Comparison of ENCODE assay signal across 8 cellular contexts in genomic region chr7:111735661-111736323, GRCh38.
DNase-seq lines count a peak whose midpoint lies in the region; TF ChIP-seq lines count a peak whose summit lies in the region.

No MANE protein-coding gene starts in this region.

- CTCF ChIA-PET in HEK293 (lab: Yijun Ruan, JAX), result interaction anchor here (0.5 to 1.7 kb wide), 14 partner anchors 8 to 1437 kb away, joined by 3 to 7 read pairs (median 4); no protein-coding TSS in a partner anchor

- H3K4me1 ChIP-seq in HEK293 (ENCODE audit: control insufficient read depth, insufficient read depth, low read length), result no peaks in the 10 kb centered on the region

- TF ChIP-seq CTCF in HEK293 (tag by site-specific recombination; IDR thresholded peaks at IDR 0.05), result peak; percentile 73

- POLR2A ChIA-PET in HEK293 (lab: Yijun Ruan, JAX), result no interaction called here

- H3K9me3 ChIP-seq in HEK293 (ENCODE audit: control insufficient read depth, insufficient read depth, low read depth, low read length), result no peaks in the 10 kb centered on the region

- DNase-seq in NOMO-1 treated with DMSO at 0.1 percent for 48 hours (lab: John Stamatoyannopoulos, UW; ENCODE audit: unreplicated experiment), result peak; percentile 0
- DNase-seq in NOMO-1 treated with dmso at 0.1 percent for 144 hours (lab: John Stamatoyannopoulos, UW; ENCODE audit: unreplicated experiment), result no peak
- DNase-seq in NCI-H1048 (lab: John Stamatoyannopoulos, UW), result peak; percentile 57
- DNase-seq in SKM-1 (lab: John Stamatoyannopoulos, UW; ENCODE audit: unreplicated experiment), result peak; percentile 72
- peak; percentile 84 for DNase-seq in astrocyte of the hippocampus (ENCODE audit: low read depth, low spot score)
- peak; percentile 22 to 84 for DNase-seq in hippocampal formation (lab: John Stamatoyannopoulos, UW)
- peak; percentile 5 to 70 (median 21) for DNase-seq in stimulated activated CD4-positive, alpha-beta T cell treated with anti-CD3 and anti-CD28 coated beads, Interleukin-12 subunit alpha, Interleukin-12 subunit beta, amount 100 ng/mL, for 48 hours (ENCODE audit: low read depth in 2 of 3, low spot score in 1 of 3)

- no peak overlapping the region for H3K4me3 ChIP-seq in HEK293 (ENCODE audit: low read depth, low read length)

- H3K27ac ChIP-seq in HEK293 (ENCODE audit: extremely low read depth, low read depth, low read length), result no peak overlapping the region

- no peaks in the 10 kb centered on the region; a peak in 1 of 3 replicates for H3K36me3 ChIP-seq in HEK293 (ENCODE audit: control insufficient read depth in 2 of 2, insufficient read depth in 1 of 2, low read length in 2 of 2)

TF ChIP-seq in HEK293, 187 proteins besides CTCF, POLR2A, EP300 and RAD21:
- TF ChIP-seq YY2 (tag by site-specific recombination; IDR thresholded peaks at IDR 0.05) (no peak), KLF1 (tag by site-specific recombination; IDR thresholded peaks at IDR 0.05) (no peak), ZBTB6 (tag by site-specific recombination; IDR thresholded peaks at IDR 0.05) (no peak), ZNF366 (tag by site-specific recombination; conservative IDR thresholded peaks at IDR 0.05) (no peak), GFI1B (tag by site-specific recombination; IDR thresholded peaks at IDR 0.05) (peak; percentile 46; the same call in 1 of the 2 replicates), TSHZ1 (tag by site-specific recombination; IDR thresholded peaks at IDR 0.05; ENCODE audit: borderline replicate concordance) (no peak), IKZF3 (tag by site-specific recombination; IDR thresholded peaks at IDR 0.05) (peak; percentile 50; the same call in 1 of the 2 replicates), ZNF660 (tag by site-specific recombination; IDR thresholded peaks at IDR 0.05) (peak; percentile 92), ZNF214 (tag by site-specific recombination; IDR thresholded peaks at IDR 0.05; ENCODE audit: borderline replicate concordance) (no peak), ZNF449 (tag by site-specific recombination; IDR thresholded peaks at IDR 0.05) (0 out of 2 replicates have a peak, but pooled peaks have one; percentile 12), ZSCAN30 (tag by site-specific recombination; IDR thresholded peaks at IDR 0.05) (peak; percentile 70; the same call in 1 of the 2 replicates), ZNF791 (tag by site-specific recombination; IDR thresholded peaks at IDR 0.05) (no peak), ZNF654 (tag by site-specific recombination; IDR thresholded peaks at IDR 0.05; ENCODE audit: low read depth) (peak; percentile 86), ZFP37 (tag by site-specific recombination; IDR thresholded peaks at IDR 0.05) (0 out of 2 replicates have a peak, but pooled peaks have one; percentile 60), PBX3 (CRISPR knock-in tag; IDR thresholded peaks at IDR 0.05) (no peak), SCRT2 (tag by site-specific recombination; IDR thresholded peaks at IDR 0.05) (no peak), ZNF169 (tag by site-specific recombination; IDR thresholded peaks at IDR 0.05) (no peak)
